Comparison of ENCODE assay signal across 2 cellular contexts in genomic region chr10:68125770-68126169, GRCh38.
TF ChIP-seq lines count a peak whose summit lies in the region.

No MANE protein-coding gene starts in this region.

TF ChIP-seq in HepG2, 621 proteins besides CTCF, POLR2A, EP300 and RAD21:
- no peak for TF ChIP-seq RXRA (CRISPR knock-in tag; IDR thresholded peaks at IDR 0.05)
- TF ChIP-seq RFXANK (CRISPR knock-in tag; IDR thresholded peaks at IDR 0.05): no peak
- no peak for TF ChIP-seq USF2 (IDR thresholded peaks at IDR 0.05; ENCODE audit: low read depth, low read length)
- no peak for TF ChIP-seq USF2 (CRISPR knock-in tag; IDR thresholded peaks at IDR 0.05; ENCODE audit: borderline replicate concordance)
- TF ChIP-seq HIVEP1 (CRISPR knock-in tag; IDR thresholded peaks at IDR 0.05): no peak
- TF ChIP-seq ZNF713 (CRISPR knock-in tag; IDR thresholded peaks at IDR 0.05): no peak

TF ChIP-seq in SK-N-SH treated with all-trans-retinoic acid at 6 μM for 48 hours, 23 proteins besides CTCF, POLR2A, EP300 and RAD21:
- TF ChIP-seq ZFP3 (CRISPR knock-in tag; IDR thresholded peaks at IDR 0.05) (no peak), PPARA (CRISPR knock-in tag; IDR thresholded peaks at IDR 0.05; ENCODE audit: borderline replicate concordance) (no peak), ZNF70 (CRISPR knock-in tag; IDR thresholded peaks at IDR 0.05) (no peak), TCF4 (CRISPR knock-in tag; IDR thresholded peaks at IDR 0.05; ENCODE audit: borderline replicate concordance) (no peak), ZC3H10 (CRISPR knock-in tag; IDR thresholded peaks at IDR 0.05) (no peak), RARB (CRISPR knock-in tag; IDR thresholded peaks at IDR 0.05) (no peak), ZFP30 (CRISPR knock-in tag; IDR thresholded peaks at IDR 0.05) (no peak), TOX (CRISPR knock-in tag; IDR thresholded peaks at IDR 0.05; ENCODE audit: borderline replicate concordance) (no peak), ESRRG (CRISPR knock-in tag; IDR thresholded peaks at IDR 0.05) (no peak), BACH2 (CRISPR knock-in tag; IDR thresholded peaks at IDR 0.05; ENCODE audit: borderline replicate concordance) (no peak), ZNF565 (CRISPR knock-in tag; conservative IDR thresholded peaks at IDR 0.05; ENCODE audit: low read depth) (no peak), POU6F1 (CRISPR knock-in tag; IDR thresholded peaks at IDR 0.05; ENCODE audit: borderline replicate concordance, low read depth) (no peak), GLIS3 (CRISPR knock-in tag; IDR thresholded peaks at IDR 0.05) (no peak), PATZ1 (CRISPR knock-in tag; IDR thresholded peaks at IDR 0.05; ENCODE audit: borderline replicate concordance) (no peak), OSR1 (CRISPR knock-in tag; IDR thresholded peaks at IDR 0.05) (no peak)
